ENCODE assay signal across 1 cellular context in genomic region chr19:4759388-4760284, GRCh38.
TF ChIP-seq lines count a peak whose summit lies in the region.

No MANE protein-coding gene starts in this region.

TF ChIP-seq in HEK293, 187 proteins besides CTCF, POLR2A, EP300 and RAD21 (continued from another document and continues in another):
- TF ChIP-seq PRDM2 (tag by site-specific recombination; IDR thresholded peaks at IDR 0.05; ENCODE audit: borderline replicate concordance) (no peak), ZNF157 (tag by site-specific recombination; IDR thresholded peaks at IDR 0.05) (no peak), MZF1 (tag by site-specific recombination; IDR thresholded peaks at IDR 0.05; ENCODE audit: borderline replicate concordance) (no peak), ZNF341 (tag by site-specific recombination; IDR thresholded peaks at IDR 0.05; ENCODE audit: low read depth) (peak; percentile 46; the same call in 1 of the 2 replicates), PRDM1 (tag by site-specific recombination; IDR thresholded peaks at IDR 0.05) (no peak), ZNF544 (tag by site-specific recombination; IDR thresholded peaks at IDR 0.05) (no peak), ZNF473 (tag by site-specific recombination; IDR thresholded peaks at IDR 0.05) (no peak), ZNF239 (tag by site-specific recombination; IDR thresholded peaks at IDR 0.05) (no peak), PATZ1 (tag by site-specific recombination; IDR thresholded peaks at IDR 0.05) (peak; percentile 92), ZNF202 (tag by site-specific recombination; IDR thresholded peaks at IDR 0.05; ENCODE audit: borderline replicate concordance) (no peak), SP2 (tag by site-specific recombination; IDR thresholded peaks at IDR 0.05) (peak; percentile 72), ZEB2 (tag by site-specific recombination; IDR thresholded peaks at IDR 0.05) (peak; percentile 37; the same call in 1 of the 2 replicates), ZNF2 (tag by site-specific recombination; IDR thresholded peaks at IDR 0.05) (no peak), ZNF488 (tag by site-specific recombination; IDR thresholded peaks at IDR 0.05) (no peak), KLF9 (tag by site-specific recombination; IDR thresholded peaks at IDR 0.05; ENCODE audit: low read depth) (0 out of 2 replicates have a peak, but pooled peaks have one; percentile 19), ZNF600 (tag by site-specific recombination; IDR thresholded peaks at IDR 0.05) (peak; percentile 43; the same call in 1 of the 2 replicates), ZNF121 (tag by site-specific recombination; IDR thresholded peaks at IDR 0.05) (no peak), ZNF529 (tag by site-specific recombination; IDR thresholded peaks at IDR 0.05; ENCODE audit: insufficient replicate concordance) (no peak), ZNF416 (tag by site-specific recombination; IDR thresholded peaks at IDR 0.05) (no peak), ZNF248 (tag by site-specific recombination; IDR thresholded peaks at IDR 0.05) (no peak), ZNF146 (tag by site-specific recombination; IDR thresholded peaks at IDR 0.05) (no peak), ZNF398 (tag by site-specific recombination; IDR thresholded peaks at IDR 0.05) (peak; percentile 93), ZIC2 (tag by site-specific recombination; IDR thresholded peaks at IDR 0.05) (no peak), ZNF114 (tag by site-specific recombination; IDR thresholded peaks at IDR 0.05) (no peak), ZNF623 (tag by site-specific recombination; IDR thresholded peaks at IDR 0.05) (no peak), ZNF596 (tag by site-specific recombination; IDR thresholded peaks at IDR 0.05) (no peak), ZNF514 (tag by site-specific recombination; IDR thresholded peaks at IDR 0.05) (no peak), ZNF133 (tag by site-specific recombination; IDR thresholded peaks at IDR 0.05) (no peak), ZNF548 (tag by site-specific recombination; IDR thresholded peaks at IDR 0.05) (no peak), ZNF214 (tag by site-specific recombination; IDR thresholded peaks at IDR 0.05; ENCODE audit: borderline replicate concordance) (no peak), ZNF174 (tag by site-specific recombination; IDR thresholded peaks at IDR 0.05) (no peak), SP7 (tag by site-specific recombination; IDR thresholded peaks at IDR 0.05) (peak; percentile 82), PBX3 (CRISPR knock-in tag; IDR thresholded peaks at IDR 0.05) (0 out of 2 replicates have a peak, but pooled peaks have one; percentile 32), ZNF76 (tag by site-specific recombination; IDR thresholded peaks at IDR 0.05; ENCODE audit: borderline replicate concordance, low read depth) (no peak), ZNF701 (tag by site-specific recombination; IDR thresholded peaks at IDR 0.05) (no peak), ZNF707 (tag by site-specific recombination; IDR thresholded peaks at IDR 0.05) (no peak), ZNF560 (tag by site-specific recombination; IDR thresholded peaks at IDR 0.05; ENCODE audit: borderline replicate concordance) (no peak), GLI2 (tag by site-specific recombination; IDR thresholded peaks at IDR 0.05; ENCODE audit: borderline replicate concordance, low read depth) (no peak), IKZF3 (tag by site-specific recombination; IDR thresholded peaks at IDR 0.05) (peak; percentile 75), ZNF645 (tag by site-specific recombination; IDR thresholded peaks at IDR 0.05) (no peak), SCRT2 (tag by site-specific recombination; IDR thresholded peaks at IDR 0.05) (peak; percentile 100), ZBTB20 (tag by site-specific recombination; IDR thresholded peaks at IDR 0.05) (no peak), ZNF175 (tag by site-specific recombination; IDR thresholded peaks at IDR 0.05) (no peak), GLIS1 (tag by site-specific recombination; IDR thresholded peaks at IDR 0.05) (peak; percentile 45; the same call in 1 of the 2 replicates), ZNF37A (tag by site-specific recombination; IDR thresholded peaks at IDR 0.05) (no peak), ZNF48 (tag by site-specific recombination; IDR thresholded peaks at IDR 0.05) (no peak), ZNF558 (tag by site-specific recombination; IDR thresholded peaks at IDR 0.05) (no peak), ZNF223 (tag by site-specific recombination; IDR thresholded peaks at IDR 0.05) (no peak), EGR2 (tag by site-specific recombination; IDR thresholded peaks at IDR 0.05; ENCODE audit: low read depth) (peak; percentile 90), ZFHX2 (tag by site-specific recombination; conservative IDR thresholded peaks at IDR 0.05) (peak; percentile 94)
- TF ChIP-seq, protein P1, sequence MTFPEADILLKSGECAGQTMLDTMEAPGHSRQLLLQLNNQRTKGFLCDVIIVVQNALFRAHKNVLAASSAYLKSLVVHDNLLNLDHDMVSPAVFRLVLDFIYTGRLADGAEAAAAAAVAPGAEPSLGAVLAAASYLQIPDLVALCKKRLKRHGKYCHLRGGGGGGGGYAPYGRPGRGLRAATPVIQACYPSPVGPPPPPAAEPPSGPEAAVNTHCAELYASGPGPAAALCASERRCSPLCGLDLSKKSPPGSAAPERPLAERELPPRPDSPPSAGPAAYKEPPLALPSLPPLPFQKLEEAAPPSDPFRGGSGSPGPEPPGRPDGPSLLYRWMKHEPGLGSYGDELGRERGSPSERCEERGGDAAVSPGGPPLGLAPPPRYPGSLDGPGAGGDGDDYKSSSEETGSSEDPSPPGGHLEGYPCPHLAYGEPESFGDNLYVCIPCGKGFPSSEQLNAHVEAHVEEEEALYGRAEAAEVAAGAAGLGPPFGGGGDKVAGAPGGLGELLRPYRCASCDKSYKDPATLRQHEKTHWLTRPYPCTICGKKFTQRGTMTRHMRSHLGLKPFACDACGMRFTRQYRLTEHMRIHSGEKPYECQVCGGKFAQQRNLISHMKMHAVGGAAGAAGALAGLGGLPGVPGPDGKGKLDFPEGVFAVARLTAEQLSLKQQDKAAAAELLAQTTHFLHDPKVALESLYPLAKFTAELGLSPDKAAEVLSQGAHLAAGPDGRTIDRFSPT (tag by site-specific recombination; IDR thresholded peaks at IDR 0.05), result no peak
- TF ChIP-seq, protein P2, sequence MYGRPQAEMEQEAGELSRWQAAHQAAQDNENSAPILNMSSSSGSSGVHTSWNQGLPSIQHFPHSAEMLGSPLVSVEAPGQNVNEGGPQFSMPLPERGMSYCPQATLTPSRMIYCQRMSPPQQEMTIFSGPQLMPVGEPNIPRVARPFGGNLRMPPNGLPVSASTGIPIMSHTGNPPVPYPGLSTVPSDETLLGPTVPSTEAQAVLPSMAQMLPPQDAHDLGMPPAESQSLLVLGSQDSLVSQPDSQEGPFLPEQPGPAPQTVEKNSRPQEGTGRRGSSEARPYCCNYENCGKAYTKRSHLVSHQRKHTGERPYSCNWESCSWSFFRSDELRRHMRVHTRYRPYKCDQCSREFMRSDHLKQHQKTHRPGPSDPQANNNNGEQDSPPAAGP (tag by site-specific recombination; IDR thresholded peaks at IDR 0.05), result 0 out of 2 replicates have a peak, but pooled peaks have one; percentile 30
- TF ChIP-seq, protein P3, sequence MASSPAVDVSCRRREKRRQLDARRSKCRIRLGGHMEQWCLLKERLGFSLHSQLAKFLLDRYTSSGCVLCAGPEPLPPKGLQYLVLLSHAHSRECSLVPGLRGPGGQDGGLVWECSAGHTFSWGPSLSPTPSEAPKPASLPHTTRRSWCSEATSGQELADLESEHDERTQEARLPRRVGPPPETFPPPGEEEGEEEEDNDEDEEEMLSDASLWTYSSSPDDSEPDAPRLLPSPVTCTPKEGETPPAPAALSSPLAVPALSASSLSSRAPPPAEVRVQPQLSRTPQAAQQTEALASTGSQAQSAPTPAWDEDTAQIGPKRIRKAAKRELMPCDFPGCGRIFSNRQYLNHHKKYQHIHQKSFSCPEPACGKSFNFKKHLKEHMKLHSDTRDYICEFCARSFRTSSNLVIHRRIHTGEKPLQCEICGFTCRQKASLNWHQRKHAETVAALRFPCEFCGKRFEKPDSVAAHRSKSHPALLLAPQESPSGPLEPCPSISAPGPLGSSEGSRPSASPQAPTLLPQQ (tag by site-specific recombination; IDR thresholded peaks at IDR 0.05), result no peak
